13 cellular contexts compared by ENCODE assay signal in the genomic region with DNA sequence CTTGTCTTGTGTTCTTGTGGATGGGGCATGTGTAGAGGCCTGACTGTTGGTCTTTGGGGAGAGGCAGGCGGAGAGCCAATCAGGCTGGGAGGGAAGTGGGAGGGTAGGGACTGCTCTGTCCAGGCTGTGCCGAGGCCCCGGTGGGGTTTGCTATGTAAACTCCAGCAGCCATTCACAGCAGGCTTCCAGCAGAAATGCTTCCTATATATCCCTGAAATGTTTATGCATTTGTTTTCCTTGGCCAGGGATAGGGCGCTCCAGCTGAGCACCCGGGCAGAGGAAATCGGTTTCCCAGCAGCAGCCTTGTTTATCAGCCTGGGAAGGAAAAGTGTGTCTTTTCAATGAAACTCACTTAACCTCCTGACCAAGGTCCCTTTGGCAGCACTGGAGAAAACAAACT. TPM values are rescaled to one million over a fixed set of nuclear protein-coding genes. Genes with fewer than 3 reads are reported as not detected.
A peak's percentile ranks its signal among the peaks of the same experiment; 100 is the strongest.
DNase-seq lines count a peak whose midpoint lies in the region; ATAC-seq, FAIRE-seq and TF ChIP-seq lines count a peak whose summit lies in the region.
"Had no signal": no experiment of that assay in that cellular context is flagged by ENCODE, and none has a peak within 500 bp of the region (broad histone marks: within the 10 kb centered on the region; RNA-seq: fewer than 3 reads in every experiment).

No MANE protein-coding gene starts in this region.

- no peak overlapping the region for H3K4me3 ChIP-seq in MG63
- no peak overlapping the region for H3K4me3 ChIP-seq in coronary artery
- no peak overlapping the region for H3K4me3 ChIP-seq in kidney (ENCODE audit: low read length in 2 of 2)
- no peak overlapping the region for H3K4me3 ChIP-seq in skeletal muscle tissue (ENCODE audit: low read length in 3 of 3)
- H3K4me3 ChIP-seq in vagina: no peak overlapping the region

- H3K36me3 ChIP-seq in MG63 (no peaks in the 10 kb centered on the region), kidney (ENCODE audit: control insufficient read depth in 1 of 2, insufficient read depth in 2 of 2, low read length in 2 of 2) (peaks cover 3% of the 10 kb centered on the region in 2 donors), skeletal muscle tissue (ENCODE audit: control insufficient read depth in 3 of 3, insufficient read depth in 3 of 3, low read length in 3 of 3) (peaks cover 0 to 2% (median 2%) of the 10 kb centered on the region in 3 donors), vagina (no peaks in the 10 kb centered on the region)

- TF ChIP-seq CTCF in coronary artery (IDR thresholded peaks at IDR 0.05) (no peak), kidney (IDR thresholded peaks at IDR 0.05; ENCODE audit: borderline replicate concordance, extremely low read depth, insufficient read depth) (no peak), vagina (IDR thresholded peaks at IDR 0.05) (no peak)
- TF ChIP-seq CTCF in CD4-positive, alpha-beta T cell (IDR thresholded peaks at IDR 0.05): no peak

- no peaks in the 10 kb centered on the region for H3K4me1 Mint-ChIP-seq in CD4-positive, alpha-beta T cell (ENCODE audit: low read depth)
- H3K4me1 Mint-ChIP-seq: CD4-positive, CD25-positive, alpha-beta regulatory T cell had no signal

- H3K27me3 ChIP-seq in MG63: 0 out of 2 replicates have a peak, but pooled peaks cover 2% of the 10 kb centered on the region
- no peaks in the 10 kb centered on the region for H3K27me3 ChIP-seq in skeletal muscle tissue (ENCODE audit: control insufficient read depth in 3 of 3, insufficient read depth in 3 of 3, low read length in 3 of 3)
- no peaks in the 10 kb centered on the region for H3K27me3 ChIP-seq in vagina
- H3K27me3 ChIP-seq in CD4-positive, alpha-beta T cell (ENCODE audit: control insufficient read depth, insufficient read depth, low read length): no peaks in the 10 kb centered on the region

- CTCF ChIA-PET in CD4-positive, alpha-beta T cell (lab: Charles Lee): no interaction called here

- no peak for ATAC-seq in GM18505 (IDR thresholded peaks at IDR 0.05; ENCODE audit: unreplicated experiment)
- ATAC-seq in GM21723 (IDR thresholded peaks at IDR 0.05; ENCODE audit: unreplicated experiment): no peak
- no peak for ATAC-seq in CD4-positive, alpha-beta T cell (ENCODE audit: poor library complexity)
- ATAC-seq: naive thymus-derived CD8-positive, alpha-beta T cell had no signal

- H3K27ac ChIP-seq in coronary artery: peak overlapping the region; percentile 22 to 68
- peak overlapping the region; percentile 49 to 69 for H3K27ac ChIP-seq in kidney (ENCODE audit: low read depth in 2 of 2, low read length in 2 of 2)
- peak overlapping the region; percentile 81 for H3K27ac ChIP-seq in skeletal muscle tissue (ENCODE audit: low read depth, low read length)
- no peak overlapping the region for H3K27ac ChIP-seq in vagina
- no peak overlapping the region for H3K27ac ChIP-seq in CD4-positive, alpha-beta T cell (ENCODE audit: low read depth, low read length)
- H3K27ac ChIP-seq: RWPE1 had no signal

- H3K9ac ChIP-seq in kidney (ENCODE audit: low read length in 2 of 2): no peak overlapping the region
- peak overlapping the region in 1 of 3 donors; percentile 33 for H3K9ac ChIP-seq in skeletal muscle tissue (ENCODE audit: low read depth in 1 of 3, low read length in 3 of 3)

- peaks cover 44 to 52% of the 10 kb centered on the region in 2 donors for H3K4me1 ChIP-seq in kidney (ENCODE audit: control insufficient read depth in 1 of 2, insufficient read depth in 1 of 2, low read depth in 1 of 2, low read length in 2 of 2)
- H3K4me1 ChIP-seq in skeletal muscle tissue (ENCODE audit: control insufficient read depth in 3 of 3, insufficient read depth in 3 of 3, low read length in 3 of 3): peaks cover 33 to 47% (median 42%) of the 10 kb centered on the region in 3 donors
- H3K4me1 ChIP-seq in vagina: peaks cover 14% of the 10 kb centered on the region

- no peaks in the 10 kb centered on the region for H3K9me3 ChIP-seq in MG63
- H3K9me3 ChIP-seq in kidney (ENCODE audit: control insufficient read depth in 1 of 2, low read length in 2 of 2): no peaks in the 10 kb centered on the region
- no peaks in the 10 kb centered on the region for H3K9me3 ChIP-seq in skeletal muscle tissue (ENCODE audit: control insufficient read depth in 3 of 3, low read length in 3 of 3)
- no peaks in the 10 kb centered on the region for H3K9me3 ChIP-seq in vagina
- H3K9me3 ChIP-seq in CD4-positive, alpha-beta T cell (ENCODE audit: control insufficient read depth, low read length): no peaks in the 10 kb centered on the region

- H3K4me3 Mint-ChIP-seq in CD4-positive, alpha-beta T cell: no peak overlapping the region
- H3K4me3 Mint-ChIP-seq: CD4-positive, CD25-positive, alpha-beta regulatory T cell; naive thymus-derived CD8-positive, alpha-beta T cell had no signal

- POLR2A ChIA-PET in CD4-positive, alpha-beta T cell (lab: Charles Lee): no interaction called here

- TF ChIP-seq POLR2A in GM18505 (IDR thresholded peaks at IDR 0.05; ENCODE audit: borderline replicate concordance, extremely low read depth, insufficient read depth, insufficient read length): no peak
- no peak for TF ChIP-seq POLR2A in vagina (IDR thresholded peaks at IDR 0.05)

- no peak overlapping the region for H3K27ac Mint-ChIP-seq in CD4-positive, alpha-beta T cell
- H3K27ac Mint-ChIP-seq: CD4-positive, CD25-positive, alpha-beta regulatory T cell; naive thymus-derived CD8-positive, alpha-beta T cell had no signal

- DNase-seq in MG63: peak; percentile 58
- DNase-seq in coronary artery (ENCODE audit: low spot score): no peak
- no peak for DNase-seq in kidney
- DNase-seq in vagina (ENCODE audit: extremely low spot score in 2 of 2): no peak
- DNase-seq in CD4-positive, alpha-beta T cell: no peak
- DNase-seq: CD4-positive, CD25-positive, alpha-beta regulatory T cell; GDM1; naive thymus-derived CD8-positive, alpha-beta T cell had no signal

- intact Hi-C loops in kidney (cut with DNase I) (no loop called here), vagina (cut with DNase I) (no loop called here)
- intact Hi-C loops in CD4-positive, alpha-beta T cell (cut with DNase I, micrococcal nuclease): no loop called here

- H3K27me3 Mint-ChIP-seq in CD4-positive, alpha-beta T cell: no peaks in the 10 kb centered on the region

- no peaks in the 10 kb centered on the region for H3K36me3 Mint-ChIP-seq in CD4-positive, alpha-beta T cell (ENCODE audit: low read depth)
- H3K36me3 Mint-ChIP-seq: CD4-positive, CD25-positive, alpha-beta regulatory T cell had no signal

- no peak for FAIRE-seq in kidney (lab: Jason Lieb, UNC)
- FAIRE-seq: TTC549 had no signal

- no peaks in the 10 kb centered on the region for H3K9me3 Mint-ChIP-seq in CD4-positive, alpha-beta T cell

RNA-seq across cellular contexts. Expression of gene AQP1, which starts 18.3 kb away (rescaled TPM):
- not detected in 2 replicates for total RNA-seq in MG63 (2014; rRNA removed; shearing (Covaris generic); ENCODE audit: low replicate concordance)
- total RNA-seq in kidney (291 TPM), skeletal muscle tissue (67.8 TPM), vagina (243 TPM)
- polyA plus RNA-seq in kidney (ENCODE audit: insufficient read depth, low read depth, low replicate concordance): 617 TPM
- total RNA-seq in CD4-positive, alpha-beta T cell: under 1 TPM; 0.17 to 0.22 TPM
- polyA plus RNA-seq: CD4-positive, CD25-positive, alpha-beta regulatory T cell; naive thymus-derived CD8-positive, alpha-beta T cell had no signal

Comparison
In these comparisons a context has a peak if more than half of its experiments do, and no peak if none do; other contexts are left out.
1. H3K27ac ChIP-seq: peak in coronary artery (2 of 2), kidney (2 of 2) and skeletal muscle tissue (single experiment); none in vagina (single experiment) and CD4-positive, alpha-beta T cell (single experiment).
2. RNA of gene AQP1, which starts 18.3 kb away (total RNA-seq): 291 TPM in kidney (single experiment), 243 TPM in vagina (single experiment) and 67.8 TPM in skeletal muscle tissue (single experiment); 0.17 to 0.22 TPM in CD4-positive, alpha-beta T cell and not detected in MG63; every median in the first group is over 10 times any median in the second.